ENCODE assay signal across 1 cellular context in genomic region chr16:22844426-22844825, GRCh38.
TF ChIP-seq lines count a peak whose summit lies in the region.

No MANE protein-coding gene starts in this region.

TF ChIP-seq in WTC11, 78 proteins besides CTCF, POLR2A, EP300 and RAD21 (continued from another document):
- TF ChIP-seq ATF6 (CRISPR knock-in tag; IDR thresholded peaks at IDR 0.05), result no peak
- TF ChIP-seq ZSCAN18 (CRISPR knock-in tag; IDR thresholded peaks at IDR 0.05), result no peak
- no peak for TF ChIP-seq ATF1 (CRISPR knock-in tag; IDR thresholded peaks at IDR 0.05)
- TF ChIP-seq ERG (CRISPR knock-in tag; IDR thresholded peaks at IDR 0.05), result no peak
- TF ChIP-seq MLX (CRISPR knock-in tag; IDR thresholded peaks at IDR 0.05), result no peak
- no peak for TF ChIP-seq GRHL2 (CRISPR knock-in tag; IDR thresholded peaks at IDR 0.05; ENCODE audit: insufficient replicate concordance, severe bottlenecking)
- no peak for TF ChIP-seq ELF4 (CRISPR knock-in tag; IDR thresholded peaks at IDR 0.05; ENCODE audit: low read depth)
- no peak for TF ChIP-seq MAX (CRISPR knock-in tag; IDR thresholded peaks at IDR 0.05)
- TF ChIP-seq CBFB (CRISPR knock-in tag; IDR thresholded peaks at IDR 0.05; ENCODE audit: low read depth), result no peak
- TF ChIP-seq NR3C1 (CRISPR knock-in tag; conservative IDR thresholded peaks at IDR 0.05; ENCODE audit: low read depth), result no peak
- TF ChIP-seq PRRX2 (CRISPR knock-in tag; IDR thresholded peaks at IDR 0.05), result no peak
